ENCODE assay signal across 11 cellular contexts in the genomic region with DNA sequence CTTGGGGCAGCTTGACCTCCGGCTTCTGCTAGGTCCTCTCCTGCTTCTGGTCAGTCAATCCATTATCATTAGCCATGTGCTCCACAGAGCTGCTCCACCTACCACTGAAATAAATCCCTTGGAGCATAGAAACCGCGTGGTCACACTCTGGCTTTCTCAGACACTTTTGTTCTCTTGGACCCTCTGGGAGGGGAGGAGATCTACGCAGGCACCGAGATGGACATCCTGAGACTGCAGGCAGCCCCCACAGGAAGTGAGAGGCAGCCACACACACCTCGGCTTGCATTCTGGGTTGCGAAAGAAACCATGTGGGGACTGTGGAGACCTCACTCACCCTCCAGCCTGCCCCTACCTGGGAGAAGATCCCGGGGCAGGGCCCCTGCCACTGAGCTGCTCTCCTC.
A peak's percentile ranks its signal among the peaks of the same experiment; 100 is the strongest.
DNase-seq lines count a peak whose midpoint lies in the region; TF ChIP-seq lines count a peak whose summit lies in the region.
"Had no signal": no experiment of that assay in that cellular context is flagged by ENCODE, and none has a peak within 500 bp of the region (broad histone marks: within the 10 kb centered on the region; RNA-seq: fewer than 3 reads in every experiment).

No MANE protein-coding gene starts in this region.

- DNase-seq in activated naive CD4-positive, alpha-beta T cell treated with anti-CD3 and anti-CD28 coated beads for 36 hours = peak; percentile 60
- no peak for DNase-seq in activated naive CD4-positive, alpha-beta T cell treated with anti-CD3 and anti-CD28 coated beads, Interleukin-2, amount 50 U/mL, for 16 hours
- peak; percentile 46 for DNase-seq in central memory CD4-positive, alpha-beta T cell
- DNase-seq in transverse colon = peak; percentile 44
- DNase-seq in A172 (ENCODE audit: low spot score) = no peak
- DNase-seq in G401 (ENCODE audit: low spot score) = no peak
- DNase-seq in NCI-H526 treated with DMSO at 0.1 percent for 48 hours (lab: John Stamatoyannopoulos, UW) = no peak
- DNase-seq: anterior cingulate cortex, nucleus accumbens, PC-9 had no signal

- H3K36me3 ChIP-seq in transverse colon = no peaks in the 10 kb centered on the region

- peaks cover 75% of the 10 kb centered on the region for H3K4me1 Mint-ChIP-seq in activated naive CD4-positive, alpha-beta T cell treated with anti-CD3 and anti-CD28 coated beads for 36 hours (ENCODE audit: low read depth)
- H3K4me1 Mint-ChIP-seq in T-helper 1 cell treated with Interleukin-12 subunit alpha and Interleukin-12 subunit beta and Interleukin-4 antibody, amounts not matched to agents 30 μg/mL and 1 μg/mL, for 36 hours (ENCODE audit: low read depth) = peaks cover 58% of the 10 kb centered on the region

- H3K27me3 ChIP-seq in transverse colon = no peaks in the 10 kb centered on the region

- CTCF ChIA-PET in activated naive CD4-positive, alpha-beta T cell treated with anti-CD3 and anti-CD28 coated beads for 36 hours (lab: Charles Lee) = interaction anchor here (0.7 to 1.0 kb wide), 2 partner anchors 10 to 31 kb away, joined by 3 read pairs; no protein-coding TSS in a partner anchor

- no peaks in the 10 kb centered on the region for H3K9me3 Mint-ChIP-seq in activated naive CD4-positive, alpha-beta T cell treated with anti-CD3 and anti-CD28 coated beads for 36 hours
- H3K9me3 Mint-ChIP-seq in T-helper 1 cell treated with Interleukin-12 subunit alpha and Interleukin-12 subunit beta and Interleukin-4 antibody, amounts not matched to agents 30 μg/mL and 1 μg/mL, for 36 hours = no peaks in the 10 kb centered on the region

- no peak for TF ChIP-seq CTCF in transverse colon (IDR thresholded peaks at IDR 0.05)

- H3K27ac Mint-ChIP-seq in activated naive CD4-positive, alpha-beta T cell treated with anti-CD3 and anti-CD28 coated beads for 36 hours = peak overlapping the region; percentile 88
- peak overlapping the region; percentile 69 for H3K27ac Mint-ChIP-seq in T-helper 1 cell treated with Interleukin-12 subunit alpha and Interleukin-12 subunit beta and Interleukin-4 antibody, amounts not matched to agents 30 μg/mL and 1 μg/mL, for 36 hours

- intact Hi-C loops in activated naive CD4-positive, alpha-beta T cell treated with anti-CD3 and anti-CD28 coated beads for 36 hours (cut with micrococcal nuclease) = loop anchor here (2.0 kb wide), 1 partner anchor 17 kb away; no protein-coding TSS in a partner anchor
- intact Hi-C loops in transverse colon (cut with DNase I; ENCODE audit: low total_unique reads) = no loop called here

- TF ChIP-seq EP300 in transverse colon (IDR thresholded peaks at IDR 0.05; ENCODE audit: low read depth) = no peak

- H3K27me3 Mint-ChIP-seq in activated naive CD4-positive, alpha-beta T cell treated with anti-CD3 and anti-CD28 coated beads for 36 hours (ENCODE audit: low read depth) = no peaks in the 10 kb centered on the region
- no peaks in the 10 kb centered on the region for H3K27me3 Mint-ChIP-seq in T-helper 1 cell treated with Interleukin-12 subunit alpha and Interleukin-12 subunit beta and Interleukin-4 antibody, amounts not matched to agents 30 μg/mL and 1 μg/mL, for 36 hours (ENCODE audit: low read depth)

- no peaks in the 10 kb centered on the region for H3K9me3 ChIP-seq in transverse colon

- in situ Hi-C loops in transverse colon (cut with MboI; ENCODE audit: low pct_ligation_motif_present in 1 of 4, low pct_unique_long_range_greater_than_20kb in 1 of 4, low sequenced_read_pairs in 3 of 4) (no loop called here), G401 (cut with HindIII; ENCODE audit: low sequenced_read_pairs) (no loop called here)

- peak overlapping the region in 2 of 4 donors; percentile 0 to 6 for H3K27ac ChIP-seq in transverse colon
- H3K27ac ChIP-seq: PC-9 had no signal

- H3K4me3 ChIP-seq in transverse colon = no peak overlapping the region
- H3K4me3 ChIP-seq: PC-9 had no signal

- H3K36me3 Mint-ChIP-seq in activated naive CD4-positive, alpha-beta T cell treated with anti-CD3 and anti-CD28 coated beads for 36 hours (ENCODE audit: low read depth) = peaks cover 16% of the 10 kb centered on the region
- peaks cover 11% of the 10 kb centered on the region for H3K36me3 Mint-ChIP-seq in T-helper 1 cell treated with Interleukin-12 subunit alpha and Interleukin-12 subunit beta and Interleukin-4 antibody, amounts not matched to agents 30 μg/mL and 1 μg/mL, for 36 hours (ENCODE audit: low read depth)

- TF ChIP-seq POLR2A in transverse colon (IDR thresholded peaks at IDR 0.05) = peak; percentile 22

- WGBS in transverse colon (ENCODE audit: low coverage in 1 of 2), 2 donors = 81% methylated on average over 8 of the region's 8 CpGs; no CpG with 5 or more reads in 1 of the 2 donors

- H3K4me1 ChIP-seq in transverse colon = peaks cover 0 to 12% (median 1%) of the 10 kb centered on the region in 4 donors

- peak overlapping the region; percentile 42 for H3K4me3 Mint-ChIP-seq in activated naive CD4-positive, alpha-beta T cell treated with anti-CD3 and anti-CD28 coated beads for 36 hours
- peak overlapping the region; percentile 41 for H3K4me3 Mint-ChIP-seq in T-helper 1 cell treated with Interleukin-12 subunit alpha and Interleukin-12 subunit beta and Interleukin-4 antibody, amounts not matched to agents 30 μg/mL and 1 μg/mL, for 36 hours

Comparison
In these comparisons a context has a peak if more than half of its experiments do, and no peak if none do; other contexts are left out.
1. DNase-seq: peak in activated naive CD4-positive, alpha-beta T cell treated with anti-CD3 and anti-CD28 coated beads for 36 hours (single experiment), central memory CD4-positive, alpha-beta T cell (single experiment) and transverse colon (single experiment); none in activated naive CD4-positive, alpha-beta T cell treated with anti-CD3 and anti-CD28 coated beads, Interleukin-2, amount 50 U/mL, for 16 hours (single experiment), A172 (single experiment), G401 (single experiment) and NCI-H526 treated with DMSO at 0.1 percent for 48 hours (single experiment).